Comparison of ENCODE assay signal across 30 cellular contexts in the genomic region with DNA sequence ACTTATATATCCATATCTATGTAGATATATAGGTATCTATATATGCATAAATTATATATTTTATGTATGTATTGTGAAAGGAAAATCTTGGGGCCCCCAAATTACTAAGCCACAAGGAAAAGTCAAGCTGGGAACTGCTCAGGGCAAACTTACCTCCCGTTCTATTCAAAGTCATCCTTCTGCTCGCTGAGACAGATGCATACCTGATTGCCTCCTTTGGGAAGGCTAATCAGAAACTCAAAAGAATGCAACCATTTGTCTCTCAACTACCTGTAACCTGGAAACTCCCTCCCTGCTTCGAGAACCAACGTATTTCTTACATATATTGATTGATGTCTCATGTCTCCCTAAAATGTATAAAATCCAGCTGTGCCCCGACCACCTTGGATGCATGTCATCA.
"Had no signal": no experiment of that assay in that cellular context is flagged by ENCODE, and none has a peak within 500 bp of the region (broad histone marks: within the 10 kb centered on the region; RNA-seq: fewer than 3 reads in every experiment).

No MANE protein-coding gene starts in this region.

- H3K27ac ChIP-seq: brain microvascular endothelial cell, coronary artery, dorsolateral prefrontal cortex, esophagus muscularis mucosa, foreskin keratinocyte, gastrocnemius medialis, heart left ventricle, WERI-Rb-1 had no signal

- H3K4me3 Mint-ChIP-seq: activated CD4-positive, alpha-beta memory T cell treated with anti-CD3 and anti-CD28 coated beads, Interleukin-2, amount 10 ng/mL, durations not matched to agents 7 days and 5 days; activated CD4-positive, alpha-beta T cell treated with anti-CD3 and anti-CD28 coated beads for 36 hours; activated CD4-positive, alpha-beta T cell treated with anti-CD3 and anti-CD28 coated beads, Interleukin-2, amount 10 ng/mL, durations not matched to agents 24 days and 14 days; activated naive CD4-positive, alpha-beta T cell treated with anti-CD3 and anti-CD28 coated beads, Interleukin-2, amount 10 ng/mL, durations not matched to agents 7 days and 5 days; activated naive CD8-positive, alpha-beta T cell; activated T-cell treated with anti-CD3 and anti-CD28 coated beads, Interleukin-2, amount 50 U/mL, for 24 hours; activated T-cell treated with anti-CD3 and anti-CD28 coated beads, Interleukin-2, amount 50 U/mL, for 72 hours; central memory CD8-positive, alpha-beta T cell; dendritic cell treated with granulocyte-macrophage colony-stimulating factor and Interleukin-4, amounts not matched to agents 40 ng/mL and 50 ng/mL, for 4 days had no signal

- H3K27me3 ChIP-seq: brain microvascular endothelial cell, foreskin keratinocyte, gastrocnemius medialis had no signal

- DNase-seq: activated CD4-positive, alpha-beta memory T cell treated with anti-CD3 and anti-CD28 coated beads, Interleukin-2, amount 10 ng/mL, durations not matched to agents 7 days and 5 days; activated CD4-positive, alpha-beta T cell treated with anti-CD3 and anti-CD28 coated beads for 36 hours; activated CD4-positive, alpha-beta T cell treated with anti-CD3 and anti-CD28 coated beads, Interleukin-2, amount 10 ng/mL, durations not matched to agents 24 days and 14 days; activated CD4-positive, CD25-positive, alpha-beta regulatory T cell; activated CD4-positive, CD25-positive, alpha-beta regulatory T cell treated with anti-CD3 and anti-CD28 coated beads, Interleukin-2, amount 50 U/mL, for 72 hours; activated CD8-positive, alpha-beta memory T cell treated with anti-CD3 and anti-CD28 coated beads, Interleukin-2, amount 50 U/mL, for 48 hours; activated gamma-delta T cell; activated naive CD4-positive, alpha-beta T cell; activated naive CD4-positive, alpha-beta T cell treated with anti-CD3 and anti-CD28 coated beads, Interleukin-2, amount 10 ng/mL, durations not matched to agents 7 days and 5 days; activated T-cell treated with anti-CD3 and anti-CD28 coated beads for 4 hours; activated T-cell treated with anti-CD3 and anti-CD28 coated beads, Interleukin-2, amount 50 U/mL, for 24 hours; activated T-cell treated with anti-CD3 and anti-CD28 coated beads, Interleukin-2, amount 50 U/mL, for 72 hours; amniotic stem cell; anterior cingulate cortex; brain microvascular endothelial cell; dorsolateral prefrontal cortex; effector memory CD4-positive, alpha-beta T cell; erythroblast; foreskin keratinocyte; gastrocnemius medialis; glutamatergic neuron; heart left ventricle; T-helper 2 cell; T1000 had no signal

- H3K36me3 Mint-ChIP-seq: activated naive CD4-positive, alpha-beta T cell treated with anti-CD3 and anti-CD28 coated beads, Interleukin-2, amount 10 ng/mL, durations not matched to agents 7 days and 5 days; activated naive CD8-positive, alpha-beta T cell had no signal

- H3K4me1 Mint-ChIP-seq: activated CD4-positive, alpha-beta memory T cell treated with anti-CD3 and anti-CD28 coated beads, Interleukin-2, amount 10 ng/mL, durations not matched to agents 7 days and 5 days; activated CD4-positive, alpha-beta T cell treated with anti-CD3 and anti-CD28 coated beads for 36 hours; activated CD4-positive, alpha-beta T cell treated with anti-CD3 and anti-CD28 coated beads, Interleukin-2, amount 10 ng/mL, durations not matched to agents 24 days and 14 days; activated naive CD4-positive, alpha-beta T cell treated with anti-CD3 and anti-CD28 coated beads, Interleukin-2, amount 10 ng/mL, durations not matched to agents 7 days and 5 days; central memory CD8-positive, alpha-beta T cell had no signal

- H3K9me3 Mint-ChIP-seq: activated CD4-positive, alpha-beta memory T cell treated with anti-CD3 and anti-CD28 coated beads, Interleukin-2, amount 10 ng/mL, durations not matched to agents 7 days and 5 days; activated CD4-positive, alpha-beta T cell treated with anti-CD3 and anti-CD28 coated beads, Interleukin-2, amount 10 ng/mL, durations not matched to agents 24 days and 14 days; activated naive CD4-positive, alpha-beta T cell treated with anti-CD3 and anti-CD28 coated beads, Interleukin-2, amount 10 ng/mL, durations not matched to agents 7 days and 5 days; activated T-cell treated with anti-CD3 and anti-CD28 coated beads, Interleukin-2, amount 50 U/mL, for 24 hours; activated T-cell treated with anti-CD3 and anti-CD28 coated beads, Interleukin-2, amount 50 U/mL, for 72 hours; central memory CD8-positive, alpha-beta T cell; dendritic cell treated with granulocyte-macrophage colony-stimulating factor and Interleukin-4, amounts not matched to agents 40 ng/mL and 50 ng/mL, for 4 days had no signal

- H3K27ac Mint-ChIP-seq: activated CD4-positive, alpha-beta memory T cell treated with anti-CD3 and anti-CD28 coated beads, Interleukin-2, amount 10 ng/mL, durations not matched to agents 7 days and 5 days; activated CD4-positive, alpha-beta T cell treated with anti-CD3 and anti-CD28 coated beads for 36 hours; activated CD4-positive, alpha-beta T cell treated with anti-CD3 and anti-CD28 coated beads, Interleukin-2, amount 10 ng/mL, durations not matched to agents 24 days and 14 days; activated naive CD4-positive, alpha-beta T cell treated with anti-CD3 and anti-CD28 coated beads, Interleukin-2, amount 10 ng/mL, durations not matched to agents 7 days and 5 days; activated naive CD8-positive, alpha-beta T cell; activated T-cell treated with anti-CD3 and anti-CD28 coated beads, Interleukin-2, amount 50 U/mL, for 24 hours; activated T-cell treated with anti-CD3 and anti-CD28 coated beads, Interleukin-2, amount 50 U/mL, for 72 hours; dendritic cell treated with granulocyte-macrophage colony-stimulating factor and Interleukin-4, amounts not matched to agents 40 ng/mL and 50 ng/mL, for 4 days had no signal

- H3K9me3 ChIP-seq: esophagus muscularis mucosa, gastrocnemius medialis, heart left ventricle had no signal

- H3K4me1 ChIP-seq: esophagus muscularis mucosa, foreskin keratinocyte, gastrocnemius medialis, heart left ventricle had no signal

- H3K4me3 ChIP-seq: coronary artery, dorsolateral prefrontal cortex, esophagus muscularis mucosa, gastrocnemius medialis, heart left ventricle had no signal

- H3K36me3 ChIP-seq: brain microvascular endothelial cell, esophagus muscularis mucosa, gastrocnemius medialis, heart left ventricle, WERI-Rb-1 had no signal
